1 cellular context compared by ENCODE assay signal in genomic region chr1:162294015-162294414, GRCh38.
TF ChIP-seq lines count a peak whose summit lies in the region.

No MANE protein-coding gene starts in this region.

TF ChIP-seq in H1, 55 proteins besides CTCF, POLR2A, EP300 and RAD21:
- TF ChIP-seq CBX8 (IDR thresholded peaks at IDR 0.05; ENCODE audit: borderline replicate concordance, low read depth, low read length) (no peak), TCF12 (IDR thresholded peaks at IDR 0.05; ENCODE audit: low read depth, low read length) (no peak), TAF7 (optimal IDR thresholded peaks at IDR 0.05; ENCODE audit: borderline replicate concordance, low read depth, low read length) (no peak), SP1 (IDR thresholded peaks at IDR 0.05; ENCODE audit: low read depth, low read length) (no peak), CHD7 (IDR thresholded peaks at IDR 0.05; ENCODE audit: insufficient replicate concordance, low read length) (no peak), FOSL1 (IDR thresholded peaks at IDR 0.05; ENCODE audit: insufficient read depth, low read depth, low read length) (no peak), RFX5 (IDR thresholded peaks at IDR 0.05; ENCODE audit: borderline replicate concordance, low read depth, low read length) (no peak), SIRT6 (IDR thresholded peaks at IDR 0.05; ENCODE audit: low read length) (no peak), CEBPB (IDR thresholded peaks at IDR 0.05; ENCODE audit: low read depth, low read length) (no peak), SIN3A (conservative IDR thresholded peaks at IDR 0.05 in 1 of 2, IDR thresholded peaks at IDR 0.05 in 1 of 2; ENCODE audit: low read depth in 1 of 2, low read length in 2 of 2) (no peak), BCL11A (IDR thresholded peaks at IDR 0.05; ENCODE audit: low read depth in 2 of 2, low read length in 2 of 2) (no peak), TAF1 (IDR thresholded peaks at IDR 0.05; ENCODE audit: low read depth, low read length) (no peak), CBX5 (IDR thresholded peaks at IDR 0.05; ENCODE audit: low read depth, low read length) (no peak), SUZ12 (IDR thresholded peaks at IDR 0.05; ENCODE audit: low read length) (no peak), JUND (IDR thresholded peaks at IDR 0.05; ENCODE audit: low read length) (no peak)
